In genomic region chr6:109362102-109362884, GRCh38 we compare ENCODE assay signal across 15 cellular contexts.
"Had no signal": no experiment of that assay in that cellular context is flagged by ENCODE, and none has a peak within 500 bp of the region (broad histone marks: within the 10 kb centered on the region; RNA-seq: fewer than 3 reads in every experiment).

No MANE protein-coding gene starts in this region.

- H3K4me3 ChIP-seq: body of pancreas, esophagus muscularis mucosa, left lung, skin epidermis, tibial artery, vagina had no signal

- ATAC-seq: activated CD8-positive, alpha-beta memory T cell treated with anti-CD3 and anti-CD28 coated beads, Interleukin-2, amount 10 ng/mL, durations not matched to agents 7 days and 5 days; body of pancreas; left lung had no signal

- H3K4me3 Mint-ChIP-seq: activated CD8-positive, alpha-beta memory T cell treated with anti-CD3 and anti-CD28 coated beads, Interleukin-2, amount 10 ng/mL, durations not matched to agents 7 days and 5 days had no signal

- DNase-seq: activated CD8-positive, alpha-beta memory T cell treated with anti-CD3 and anti-CD28 coated beads, Interleukin-2, amount 10 ng/mL, durations not matched to agents 7 days and 5 days; activated naive CD4-positive, alpha-beta T cell treated with Interleukin-2 at 50 U/mL for 16 hours; amniotic stem cell; body of pancreas; dermis blood vessel endothelial cell; foreskin fibroblast; left lung; mesenchymal stem cell; stimulated activated CD4-positive, alpha-beta T cell treated with anti-CD3 and anti-CD28 coated beads, Interleukin-4, amount 100 ng/mL, for 4 hours; tibial artery had no signal

- FAIRE-seq: endometrium, islet of Langerhans had no signal

- H3K27me3 Mint-ChIP-seq: activated CD8-positive, alpha-beta memory T cell treated with anti-CD3 and anti-CD28 coated beads, Interleukin-2, amount 10 ng/mL, durations not matched to agents 7 days and 5 days had no signal

- H3K27me3 ChIP-seq: body of pancreas, esophagus muscularis mucosa, left lung, tibial artery, vagina had no signal

- H3K27ac Mint-ChIP-seq: activated CD8-positive, alpha-beta memory T cell treated with anti-CD3 and anti-CD28 coated beads, Interleukin-2, amount 10 ng/mL, durations not matched to agents 7 days and 5 days had no signal
